ENCODE assay signal across 18 cellular contexts in genomic region chr9:98357921-98358535, GRCh38.
DNase-seq lines count a peak whose midpoint lies in the region; ATAC-seq, FAIRE-seq and TF ChIP-seq lines count a peak whose summit lies in the region.
"Had no signal": no experiment of that assay in that cellular context is flagged by ENCODE, and none has a peak within 500 bp of the region (broad histone marks: within the 10 kb centered on the region; RNA-seq: fewer than 3 reads in every experiment).

No MANE protein-coding gene starts in this region.

- H4K8ac ChIP-seq in IMR-90 (ENCODE audit: low read depth in 2 of 2, low read length in 2 of 2), result peak overlapping the region; percentile 26 to 76; a peak in 3 of 4 replicates

- H3K18ac ChIP-seq in IMR-90 (ENCODE audit: low read depth, low read length), result peak overlapping the region; percentile 35; the same call in 1 of the 2 replicates

- H3K27ac ChIP-seq in IMR-90 (ENCODE audit: insufficient read depth, low read length) (peak overlapping the region; percentile 2; the same call in 1 of the 2 replicates), endothelial cell of umbilical vein (ENCODE audit: insufficient read depth, low read depth, low read length) (peak overlapping the region; percentile 92), lower lobe of right lung (peak overlapping the region; percentile 36)
- H3K27ac ChIP-seq: stomach, VCaP had no signal

- H3K4me2 ChIP-seq in IMR-90 (ENCODE audit: low read depth, low read length) (no peak overlapping the region), endothelial cell of umbilical vein (ENCODE audit: insufficient read depth, low read length) (no peak overlapping the region)

- BruUV-seq in IMR-90 (replicated peaks; lab: Mats Ljungman, UMichigan) (no TSS peak), endothelial cell of umbilical vein (replicated peaks; lab: Mats Ljungman, UMichigan) (no TSS peak)

- peak overlapping the region; percentile 63 for H2BK20ac ChIP-seq in IMR-90 (ENCODE audit: low read depth, low read length)

- H3K9me3 ChIP-seq in IMR-90 (ENCODE audit: control insufficient read depth, insufficient read depth, low read length), result no peaks in the 10 kb centered on the region
- no peaks in the 10 kb centered on the region for H3K9me3 ChIP-seq in endothelial cell of umbilical vein (replicated peaks; ENCODE audit: control insufficient read depth, insufficient read depth, low read length)
- no peaks in the 10 kb centered on the region for H3K9me3 ChIP-seq in lower lobe of right lung
- H3K9me3 ChIP-seq: BE2C, stomach had no signal

- H3K36me3 ChIP-seq in IMR-90 (ENCODE audit: control insufficient read depth, insufficient read depth, low read length) (peaks cover 3% of the 10 kb centered on the region), endothelial cell of umbilical vein (ENCODE audit: control insufficient read depth in 2 of 2, extremely low read depth in 1 of 2, insufficient read depth in 2 of 2, low read length in 2 of 2) (no peaks in the 10 kb centered on the region), lower lobe of right lung (no peaks in the 10 kb centered on the region)
- H3K36me3 ChIP-seq: BE2C, stomach had no signal

- H3K14ac ChIP-seq in IMR-90 (replicated peaks; ENCODE audit: low read depth, low read length), result peak overlapping the region; percentile 67

- H2BK15ac ChIP-seq in IMR-90 (ENCODE audit: low read depth, low read length), result peak overlapping the region; percentile 16; the same call in 2 of the 3 replicates

- H3K9me1 ChIP-seq in IMR-90 (ENCODE audit: insufficient read depth, low read length) (peaks cover 15% of the 10 kb centered on the region), endothelial cell of umbilical vein (replicated peaks; ENCODE audit: control insufficient read depth, extremely low read depth, insufficient read depth, low read length) (no peaks in the 10 kb centered on the region)

- intact Hi-C loops in IMR-90 (cut with micrococcal nuclease) (no loop called here), endothelial cell of umbilical vein (cut with micrococcal nuclease) (loop anchor here (1.0 to 2.0 kb wide), 3 partner anchors 24 to 165 kb away; no protein-coding TSS in a partner anchor), lower lobe of right lung (cut with DNase I) (no loop called here)

- CTCF ChIA-PET in IMR-90 (lab: Yijun Ruan, JAX) (interaction anchor here (0.5 kb wide), 1 partner anchor 151 kb away, joined by 3 read pairs; no protein-coding TSS in a partner anchor), endothelial cell of umbilical vein (lab: Charles Lee) (interaction anchor here (1.2 kb wide), 1 partner anchor 15 kb away, joined by 3 read pairs; no protein-coding TSS in a partner anchor)

- H2BK120ac ChIP-seq in IMR-90 (ENCODE audit: low read depth, low read length), result peak overlapping the region; percentile 70

- H4K5ac ChIP-seq in IMR-90 (ENCODE audit: low read depth, low read length), result peak overlapping the region; percentile 57; the same call in 1 of the 2 replicates

- H2AFZ ChIP-seq in IMR-90 (replicated peaks; ENCODE audit: low read length, poor library complexity) (peak overlapping the region; percentile 49), endothelial cell of umbilical vein (ENCODE audit: low read depth, low read length) (no peak overlapping the region)

- H3K79me2 ChIP-seq in endothelial cell of umbilical vein (ENCODE audit: control insufficient read depth, insufficient read depth, low read length), result peaks cover 2% of the 10 kb centered on the region

- no peak overlapping the region for H3K56ac ChIP-seq in IMR-90 (ENCODE audit: extremely low read depth, insufficient read depth, low read length)

- POLR2A ChIA-PET in IMR-90 (lab: Charles Lee; ENCODE audit: unreplicated experiment), result no interaction called here
- POLR2A ChIA-PET in endothelial cell of umbilical vein (lab: Charles Lee), result no interaction called here

- H3K9ac ChIP-seq in IMR-90 (ENCODE audit: low read depth, low read length), result no peak overlapping the region; the same call in 1 of the 2 replicates
- H3K9ac ChIP-seq in endothelial cell of umbilical vein (replicated peaks; ENCODE audit: extremely low read depth, insufficient read depth, low read length), result peak overlapping the region; percentile 57

- H3K27me3 ChIP-seq in IMR-90 (ENCODE audit: control insufficient read depth, insufficient read depth, low read length), result no peaks in the 10 kb centered on the region
- H3K27me3 ChIP-seq in endothelial cell of umbilical vein (ENCODE audit: control insufficient read depth in 2 of 2, insufficient read depth in 2 of 2, low read length in 2 of 2), result no peaks in the 10 kb centered on the region
- no peaks in the 10 kb centered on the region for H3K27me3 ChIP-seq in lower lobe of right lung (ENCODE audit: low read depth)

- DNase-seq in AG08396 (ENCODE audit: low spot score) (peak; percentile 43), IMR-90 (peak; percentile 77), endothelial cell of umbilical vein (ENCODE audit: low read depth, low spot score) (peak; percentile 73), lower lobe of right lung (no peak), inferior parietal cortex (ENCODE audit: extremely low spot score) (no peak), T1000 (lab: John Stamatoyannopoulos, UW) (no peak)
- DNase-seq: activated naive CD4-positive, alpha-beta T cell treated with Interleukin-2 at 50 U/mL for 16 hours; BE2C; hippocampal formation; mesenchymal stem cell; NCI-H187; NCI-H524; stomach; SW 1271 had no signal

- H3K79me1 ChIP-seq in IMR-90 (ENCODE audit: low read depth in 1 of 2, low read length in 2 of 2), result peaks cover 3 to 4% of the 10 kb centered on the region in 2 experiments; a peak in 1 of 4 replicates

- no peaks in the 10 kb centered on the region for H4K20me1 ChIP-seq in IMR-90 (ENCODE audit: insufficient read depth, low read length)
- H4K20me1 ChIP-seq in endothelial cell of umbilical vein (replicated peaks; ENCODE audit: control insufficient read depth, extremely low read depth, insufficient read depth, low read length), result no peaks in the 10 kb centered on the region

- TF ChIP-seq POLR2A in IMR-90 (IDR thresholded peaks at IDR 0.05; ENCODE audit: low read depth, low read length) (no peak), endothelial cell of umbilical vein (IDR thresholded peaks at IDR 0.05; ENCODE audit: low read depth, low read length) (no peak)

- no peak for TF ChIP-seq RAD21 in IMR-90 (IDR thresholded peaks at IDR 0.05; ENCODE audit: low read length)

- ATAC-seq in IMR-90 (ENCODE audit: low read depth) (peak; percentile 80), lower lobe of right lung (no peak), GM21528 (IDR thresholded peaks at IDR 0.05; ENCODE audit: low FRiP score, unreplicated experiment) (no peak), HG03442 (IDR thresholded peaks at IDR 0.05; ENCODE audit: unreplicated experiment) (no peak)
- ATAC-seq: HCT116 had no signal

- no peak for TF ChIP-seq CTCF in IMR-90 (conservative IDR thresholded peaks at IDR 0.05; ENCODE audit: low read depth, low read length)
- no peak for TF ChIP-seq CTCF in endothelial cell of umbilical vein (IDR thresholded peaks at IDR 0.05; ENCODE audit: extremely low read depth in 1 of 2, insufficient read depth in 1 of 2, low read depth in 1 of 2, low read length in 2 of 2)
- TF ChIP-seq CTCF in lower lobe of right lung (IDR thresholded peaks at IDR 0.05), result no peak

- peak overlapping the region; percentile 42 for H2AK9ac ChIP-seq in IMR-90 (replicated peaks; ENCODE audit: low read depth, low read length, poor library complexity)

- peaks cover 11% of the 10 kb centered on the region for H3K4me1 ChIP-seq in IMR-90 (ENCODE audit: control insufficient read depth, insufficient read depth, low read length)
- H3K4me1 ChIP-seq in endothelial cell of umbilical vein (ENCODE audit: control insufficient read depth, extremely low read depth, insufficient read depth, low read length), result peaks cover 30% of the 10 kb centered on the region
- H3K4me1 ChIP-seq in lower lobe of right lung, result no peaks in the 10 kb centered on the region
- H3K4me1 ChIP-seq: BE2C, stomach had no signal

- dilution Hi-C loops in IMR-90 (cut with HindIII; ENCODE audit: low sequenced_read_pairs, unreplicated experiment) (no loop called here), endothelial cell of umbilical vein (cut with MboI; ENCODE audit: extremely low pct_ligation_motif_present, low sequenced_read_pairs) (no loop called here)

- 93% methylated on average over 3 of the region's 6 CpGs; no CpG with 5 or more reads in 1 of the 2 experiments for WGBS in IMR-90 (ENCODE audit: extremely low coverage in 2 of 2, insufficient read length in 1 of 2), 2 experiments

- H2BK5ac ChIP-seq in IMR-90 (ENCODE audit: low read depth, low read length, poor library complexity, severe bottlenecking), result peak overlapping the region; percentile 53

- in situ Hi-C loops in IMR-90 (cut with MboI; ENCODE audit: low sequenced_read_pairs), result no loop called here

- H3K23ac ChIP-seq in IMR-90 (ENCODE audit: low read depth, low read length), result peak overlapping the region; percentile 32

- peak; percentile 53 for FAIRE-seq in endothelial cell of umbilical vein (lab: Jason Lieb, UNC)

- peak overlapping the region; percentile 75 for H3K4ac ChIP-seq in IMR-90 (ENCODE audit: low read depth, low read length)

- peak overlapping the region; percentile 60 for H4K91ac ChIP-seq in IMR-90 (ENCODE audit: insufficient read depth, low read depth, low read length)

- no peak overlapping the region for H3K4me3 ChIP-seq in IMR-90 (ENCODE audit: insufficient read depth, low read depth, low read length)
- H3K4me3 ChIP-seq in endothelial cell of umbilical vein (replicated peaks in 1 of 3; ENCODE audit: insufficient read depth in 1 of 3, low read depth in 1 of 3, low read length in 3 of 3), result no peak overlapping the region
- H3K4me3 ChIP-seq in lower lobe of right lung, result no peak overlapping the region
- H3K4me3 ChIP-seq: stomach had no signal

- H2AK5ac ChIP-seq in IMR-90 (ENCODE audit: low read depth, low read length), result peak overlapping the region; percentile 58

TF ChIP-seq in IMR-90, 13 proteins besides CTCF, POLR2A, EP300 and RAD21:
- TF ChIP-seq RCOR1 (IDR thresholded peaks at IDR 0.05; ENCODE audit: insufficient replicate concordance, low read length), result no peak
- TF ChIP-seq BHLHE40 (IDR thresholded peaks at IDR 0.05; ENCODE audit: low read depth, low read length), result peak; percentile 46; the same call in 1 of the 2 replicates
TF ChIP-seq in IMR-90: peak in this region for 1.

TF ChIP-seq in endothelial cell of umbilical vein, 7 proteins besides CTCF, POLR2A, EP300 and RAD21:
- no peak for TF ChIP-seq FOS (IDR thresholded peaks at IDR 0.05; ENCODE audit: borderline replicate concordance, insufficient read depth, low read length)
- TF ChIP-seq, protein P1, sequence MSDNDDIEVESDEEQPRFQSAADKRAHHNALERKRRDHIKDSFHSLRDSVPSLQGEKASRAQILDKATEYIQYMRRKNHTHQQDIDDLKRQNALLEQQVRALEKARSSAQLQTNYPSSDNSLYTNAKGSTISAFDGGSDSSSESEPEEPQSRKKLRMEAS (IDR thresholded peaks at IDR 0.05; ENCODE audit: insufficient read depth, insufficient read length), result no peak
- no peak for TF ChIP-seq JUN (IDR thresholded peaks at IDR 0.05; ENCODE audit: borderline replicate concordance, insufficient read depth, insufficient read length, low read depth)
- TF ChIP-seq EZH2 (IDR thresholded peaks at IDR 0.05; ENCODE audit: borderline replicate concordance, low read depth, low read length, severe bottlenecking), result no peak

Comparison
In these comparisons a context has a peak if more than half of its experiments do, and no peak if none do; other contexts are left out.
1. DNase-seq: peak in AG08396 (single experiment), IMR-90 (single experiment) and endothelial cell of umbilical vein (single experiment); none in lower lobe of right lung (single experiment), inferior parietal cortex (single experiment) and T1000 (single experiment).
2. H3K27ac ChIP-seq: peak in every context shown above with its lines; median percentile 92 in endothelial cell of umbilical vein; 36 in lower lobe of right lung; 2 in IMR-90.